18 cellular contexts compared by ENCODE assay signal in the genomic region with DNA sequence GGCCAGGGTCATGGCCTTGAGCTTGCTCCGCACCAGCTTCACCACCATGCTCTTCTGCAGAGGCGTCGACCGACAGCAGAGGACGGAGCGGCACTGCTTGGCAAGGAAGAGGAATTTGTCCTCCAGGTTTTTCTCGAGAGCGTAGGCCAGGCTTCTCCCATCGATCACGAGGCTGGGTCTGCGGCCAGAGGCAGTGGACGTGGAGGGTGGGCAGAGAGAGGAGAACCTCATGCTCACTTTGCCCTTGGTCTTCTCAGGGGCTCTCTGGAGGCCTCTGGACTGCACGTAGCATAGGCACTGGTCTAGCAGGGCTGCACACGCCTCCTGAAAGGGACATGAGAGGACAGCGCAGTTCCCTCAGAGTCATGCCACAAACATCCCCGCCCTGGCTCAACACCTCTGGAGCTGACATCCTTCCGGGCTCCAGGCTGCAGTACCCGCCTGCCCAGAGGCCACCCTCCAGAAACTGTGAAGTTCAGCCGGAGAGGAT.
"Had no signal": no experiment of that assay in that cellular context is flagged by ENCODE, and none has a peak within 500 bp of the region (broad histone marks: within the 10 kb centered on the region; RNA-seq: fewer than 3 reads in every experiment).

No MANE protein-coding gene starts in this region.

- H3K9me3 Mint-ChIP-seq: natural killer cell had no signal

- H3K79me2 ChIP-seq: hepatocyte had no signal

- H2AFZ ChIP-seq: hepatocyte had no signal

- H3K4me2 ChIP-seq: hepatocyte had no signal

- H3K4me1 ChIP-seq: stomach, upper lobe of left lung had no signal

- DNase-seq: cortex of kidney; effector CD8-positive, alpha-beta T cell; foreskin melanocyte; left colon; mesendoderm; natural killer cell; nucleus accumbens; ovary; stimulated activated CD4-positive, alpha-beta T cell treated with anti-CD3 and anti-CD28 coated beads, Interleukin-15, amount 100 ng/mL, for 24 hours; stimulated activated CD4-positive, alpha-beta T cell treated with anti-CD3 and anti-CD28 coated beads, Interleukin-1b, Interleukin-23, amount 100 ng/mL, for 48 hours; stimulated activated CD4-positive, alpha-beta T cell treated with anti-CD3 and anti-CD28 coated beads, Interleukin-4, amount 100 ng/mL, for 4 hours; stomach; substantia nigra; upper lobe of left lung had no signal

- H3K4me3 ChIP-seq: dorsolateral prefrontal cortex, hepatocyte, ovary, stomach, upper lobe of left lung, vagina had no signal

- H3K4me3 Mint-ChIP-seq: natural killer cell, neural crest cell had no signal

- H3K27me3 ChIP-seq: dorsolateral prefrontal cortex, hepatocyte, ovary, stomach, upper lobe of left lung, vagina had no signal

- H3K27ac Mint-ChIP-seq: natural killer cell had no signal

- H3K27ac ChIP-seq: dorsolateral prefrontal cortex, hepatocyte, ovary, stomach, upper lobe of left lung, vagina had no signal

- H3K36me3 ChIP-seq: ovary, vagina had no signal

- H3K9me3 ChIP-seq: ovary, upper lobe of left lung, vagina had no signal
